ENCODE assay signal across 9 cellular contexts in the genomic region with DNA sequence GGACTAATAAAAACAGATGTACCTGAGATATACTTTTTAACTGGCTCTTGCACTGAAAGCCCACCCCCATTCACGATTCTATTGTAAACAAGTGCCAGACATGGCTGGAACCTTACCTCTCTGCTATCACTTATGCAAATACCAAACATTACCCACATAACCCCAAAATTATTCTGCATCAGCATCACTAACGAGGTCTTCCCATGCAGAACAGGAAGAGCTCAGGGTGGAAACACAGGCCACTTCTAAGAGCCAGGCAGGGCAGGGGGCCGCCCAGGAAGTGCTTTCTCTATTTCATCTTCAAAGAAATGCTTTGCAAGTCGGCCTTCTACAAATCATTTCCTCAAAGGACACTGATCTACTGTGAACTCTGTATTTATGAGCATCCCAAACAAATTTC. TPM values are rescaled to one million over a fixed set of nuclear protein-coding genes. Genes with fewer than 3 reads are reported as not detected.
DNase-seq lines count a peak whose midpoint lies in the region; ATAC-seq and TF ChIP-seq lines count a peak whose summit lies in the region.
"Had no signal": no experiment of that assay in that cellular context is flagged by ENCODE, and none has a peak within 500 bp of the region (broad histone marks: within the 10 kb centered on the region; RNA-seq: fewer than 3 reads in every experiment).

No MANE protein-coding gene starts in this region.

- H2AFZ ChIP-seq in ACC112 (ENCODE audit: low read length, unreplicated experiment): no peak overlapping the region
- no peak overlapping the region for H2AFZ ChIP-seq in MM.1S (ENCODE audit: low read length)
- no peak overlapping the region for H2AFZ ChIP-seq in Karpas-422 (ENCODE audit: low read length)

- H3F3A ChIP-seq in MM.1S (ENCODE audit: insufficient read depth, low read length): peaks cover 13% of the 10 kb centered on the region

- H3K9me3 ChIP-seq in MM.1S (replicated peaks; ENCODE audit: insufficient read depth, low read length) (no peaks in the 10 kb centered on the region), lower lobe of right lung (no peaks in the 10 kb centered on the region), Karpas-422 (ENCODE audit: low read length) (peaks cover 2% of the 10 kb centered on the region; the same call in 1 of the 2 replicates)

- peaks cover 91% of the 10 kb centered on the region for H3K79me2 ChIP-seq in ACC112 (ENCODE audit: control insufficient read depth, insufficient read depth, low read length, unreplicated experiment)
- H3K79me2 ChIP-seq in MM.1S (ENCODE audit: low read length): peaks cover 89% of the 10 kb centered on the region
- no peaks in the 10 kb centered on the region for H3K79me2 ChIP-seq in Karpas-422 (ENCODE audit: low read length)

- peak; percentile 39 to 69 for ATAC-seq in activated naive CD4-positive, alpha-beta T cell treated with anti-CD3 and anti-CD28 coated beads, Interleukin-2, amount 50 U/mL, for 72 hours
- ATAC-seq in lower lobe of right lung: no peak

- H3K27ac Mint-ChIP-seq in activated naive CD4-positive, alpha-beta T cell treated with anti-CD3 and anti-CD28 coated beads, Interleukin-2, amount 50 U/mL, for 72 hours: peak overlapping the region in 1 of 2 donors; percentile 0

- TF ChIP-seq CTCF in MM.1S (IDR thresholded peaks at IDR 0.05; ENCODE audit: low read length) (no peak), lower lobe of right lung (IDR thresholded peaks at IDR 0.05) (no peak)

- H4K20me1 ChIP-seq in MM.1S (ENCODE audit: insufficient read depth, low read length) (no peaks in the 10 kb centered on the region), Karpas-422 (ENCODE audit: insufficient read depth, low read depth, low read length) (no peaks in the 10 kb centered on the region)

- H3K27ac ChIP-seq in ACC112 (ENCODE audit: low read depth, low read length): peak overlapping the region; percentile 36; the same call in 1 of the 2 replicates
- no peak overlapping the region for H3K27ac ChIP-seq in MM.1S (ENCODE audit: low read length)
- H3K27ac ChIP-seq in lower lobe of right lung: no peak overlapping the region
- H3K27ac ChIP-seq in Karpas-422 (ENCODE audit: low read length): no peak overlapping the region

- no peaks in the 10 kb centered on the region for H3K27me3 ChIP-seq in ACC112 (ENCODE audit: insufficient read depth, low read length)
- no peaks in the 10 kb centered on the region for H3K27me3 ChIP-seq in MM.1S (replicated peaks; ENCODE audit: insufficient read depth, low read length)
- H3K27me3 ChIP-seq in lower lobe of right lung (ENCODE audit: low read depth): no peaks in the 10 kb centered on the region
- H3K27me3 ChIP-seq in Karpas-422 (ENCODE audit: low read length): no peaks in the 10 kb centered on the region

- peaks cover 0 to 2% of the 10 kb centered on the region in 2 donors for H3K36me3 Mint-ChIP-seq in activated naive CD4-positive, alpha-beta T cell treated with anti-CD3 and anti-CD28 coated beads, Interleukin-2, amount 50 U/mL, for 72 hours

- H3K4me2 ChIP-seq in MM.1S (ENCODE audit: low read depth, low read length): peak overlapping the region; percentile 51
- H3K4me2 ChIP-seq in Karpas-422 (ENCODE audit: low read depth, low read length, poor library complexity, severe bottlenecking): no peak overlapping the region

- H3K9ac ChIP-seq in MM.1S (ENCODE audit: low read length): no peak overlapping the region
- no peak overlapping the region for H3K9ac ChIP-seq in Karpas-422 (ENCODE audit: low read length)

- intact Hi-C loops in lower lobe of right lung (cut with DNase I): no loop called here

- H3K4me1 ChIP-seq in ACC112 (ENCODE audit: control insufficient read depth, insufficient read depth, low read length, unreplicated experiment) (peaks cover 31% of the 10 kb centered on the region), MM.1S (ENCODE audit: low read length) (peaks cover 9% of the 10 kb centered on the region), lower lobe of right lung (peaks cover 67% of the 10 kb centered on the region), Karpas-422 (ENCODE audit: low read length) (no peaks in the 10 kb centered on the region)

- no peaks in the 10 kb centered on the region for H3K9me2 ChIP-seq in MM.1S (replicated peaks; ENCODE audit: insufficient read depth, low read length)
- no peaks in the 10 kb centered on the region for H3K9me2 ChIP-seq in Karpas-422 (replicated peaks; ENCODE audit: insufficient read depth, low read length)

- peak overlapping the region; percentile 83 for H3K4me3 ChIP-seq in ACC112 (ENCODE audit: low read depth, low read length)
- H3K4me3 ChIP-seq in MM.1S (ENCODE audit: low read length): no peak overlapping the region
- H3K4me3 ChIP-seq in lower lobe of right lung: peak overlapping the region; percentile 57
- H3K4me3 ChIP-seq in Karpas-422 (ENCODE audit: low read length): no peak overlapping the region

- DNase-seq in MM.1S (no peak), lower lobe of right lung (no peak), HCEC 1CT (no peak), NCI-H1694 (lab: John Stamatoyannopoulos, UW) (no peak), NCI-H1048 (lab: John Stamatoyannopoulos, UW) (no peak), Karpas-422 (no peak)
- no peak for DNase-seq in activated naive CD4-positive, alpha-beta T cell treated with anti-CD3 and anti-CD28 coated beads, Interleukin-2, amount 50 U/mL, for 72 hours (ENCODE audit: low spot score in 2 of 2)
- DNase-seq: IMR-90 had no signal

- no peaks in the 10 kb centered on the region for H3K9me3 Mint-ChIP-seq in activated naive CD4-positive, alpha-beta T cell treated with anti-CD3 and anti-CD28 coated beads, Interleukin-2, amount 50 U/mL, for 72 hours

- H3K36me3 ChIP-seq in ACC112 (ENCODE audit: insufficient read depth, low read length) (peaks cover 21% of the 10 kb centered on the region), MM.1S (replicated peaks; ENCODE audit: insufficient read depth, low read length) (no peaks in the 10 kb centered on the region), lower lobe of right lung (peaks cover 31% of the 10 kb centered on the region), Karpas-422 (ENCODE audit: insufficient read depth, low read length) (no peaks in the 10 kb centered on the region)

RNA-seq across cellular contexts. Expression of gene IRS2, which starts 7.3 kb away (rescaled TPM):
- 1 to 10 TPM; 2.4 to 3.7 TPM for total RNA-seq in activated naive CD4-positive, alpha-beta T cell treated with anti-CD3 and anti-CD28 coated beads, Interleukin-2, amount 50 U/mL, for 72 hours
- 34.0 TPM for total RNA-seq in lower lobe of right lung
- not detected in 2 replicates for total RNA-seq in Karpas-422 (2014; rRNA removed; shearing (Covaris generic); ENCODE audit: low replicate concordance)

Comparison
In these comparisons a context has a peak if more than half of its experiments do, and no peak if none do; other contexts are left out.
1. H3K4me3 ChIP-seq: peak in ACC112 (single experiment) and lower lobe of right lung (single experiment); none in MM.1S (single experiment) and Karpas-422 (single experiment).
2. ATAC-seq: peak in activated naive CD4-positive, alpha-beta T cell treated with anti-CD3 and anti-CD28 coated beads, Interleukin-2, amount 50 U/mL, for 72 hours (2 of 2); none in lower lobe of right lung (0 of 2).